Comparison of ENCODE assay signal across 22 cellular contexts in genomic region chr14:74919421-74920165, GRCh38. TPM values are rescaled to one million over a fixed set of nuclear protein-coding genes. Genes with fewer than 3 reads are reported as not detected.
A peak's percentile ranks its signal among the peaks of the same experiment; 100 is the strongest.
DNase-seq lines count a peak whose midpoint lies in the region; ATAC-seq and TF ChIP-seq lines count a peak whose summit lies in the region.
"Had no signal": no experiment of that assay in that cellular context is flagged by ENCODE, and none has a peak within 500 bp of the region (broad histone marks: within the 10 kb centered on the region; RNA-seq: fewer than 3 reads in every experiment).

No MANE protein-coding gene starts in this region.

- peaks cover 6% of the 10 kb centered on the region for H3K27me3 Mint-ChIP-seq in neural crest cell (ENCODE audit: low read depth)
- peaks cover 3% of the 10 kb centered on the region for H3K27me3 Mint-ChIP-seq in activated T-helper 17 cell treated with anti-CD3 and anti-CD28 coated beads, Interleukin-2, amount 50 U/mL, for 72 hours

- no peaks in the 10 kb centered on the region for H3K27me3 ChIP-seq in PC-3 (ENCODE audit: low read length)
- H3K27me3 ChIP-seq: right atrium auricular region, SJSA1 had no signal

- peak; percentile 62 for DNase-seq in Ammon's horn (ENCODE audit: low spot score)
- peak; percentile 20 for DNase-seq in PC-3
- peak; percentile 24 for DNase-seq in fibroblast of peridontal ligament (ENCODE audit: extremely low read depth)
- no peak for DNase-seq in neural crest cell (ENCODE audit: low read depth, low spot score)
- no peak for DNase-seq in activated T-cell treated with anti-CD3 and anti-CD28 coated beads for 4 hours
- DNase-seq in NK-92 (lab: John Stamatoyannopoulos, UW; ENCODE audit: unreplicated experiment): no peak
- no peak for DNase-seq in SKM-1 treated with dmso at 0.1 percent for 144 hours (lab: John Stamatoyannopoulos, UW; ENCODE audit: unreplicated experiment)
- DNase-seq: ACHN; activated CD4-positive, alpha-beta memory T cell treated with anti-CD3 and anti-CD28 coated beads for 36 hours; DMS79; GOT3; lower lobe of right lung; NCI-H1930; NCI-H345; stimulated activated CD4-positive, alpha-beta T cell treated with anti-CD3 and anti-CD28 coated beads, Interleukin-15, amount 100 ng/mL, for 24 hours; substantia nigra; T-helper 2 cell had no signal

- H3K4me1 ChIP-seq in PC-3 (ENCODE audit: insufficient read depth, low read length): peaks cover 15% of the 10 kb centered on the region; the same call in 1 of the 2 replicates

- ATAC-seq in PC-3: peak; percentile 49
- no peak for ATAC-seq in activated T-helper 17 cell treated with anti-CD3 and anti-CD28 coated beads, Interleukin-2, amount 50 U/mL, for 72 hours (replicated peaks)
- ATAC-seq: lower lobe of right lung had no signal

- no peaks in the 10 kb centered on the region for H3K9me3 ChIP-seq in PC-3 (ENCODE audit: low read length)
- H3K9me3 ChIP-seq: lower lobe of right lung, right atrium auricular region, SJSA1 had no signal

- peaks cover 10% of the 10 kb centered on the region for H3K4me1 Mint-ChIP-seq in neural crest cell
- no peaks in the 10 kb centered on the region for H3K4me1 Mint-ChIP-seq in activated T-helper 17 cell treated with anti-CD3 and anti-CD28 coated beads, Interleukin-2, amount 50 U/mL, for 72 hours
- H3K4me1 Mint-ChIP-seq: central memory CD8-positive, alpha-beta T cell had no signal

- H2AFZ ChIP-seq in PC-3 (ENCODE audit: low read length): no peak overlapping the region

- CTCF ChIA-PET in PC-3 (lab: Charles Lee): no interaction called here

- no peak overlapping the region for H3K4me3 Mint-ChIP-seq in neural crest cell
- H3K4me3 Mint-ChIP-seq in activated T-helper 17 cell treated with anti-CD3 and anti-CD28 coated beads, Interleukin-2, amount 50 U/mL, for 72 hours: no peak overlapping the region
- H3K4me3 Mint-ChIP-seq: activated CD4-positive, alpha-beta memory T cell treated with anti-CD3 and anti-CD28 coated beads for 36 hours; central memory CD8-positive, alpha-beta T cell had no signal

- H3K4me2 ChIP-seq in PC-3 (ENCODE audit: low read length): no peak overlapping the region

- POLR2A ChIA-PET in PC-3 (lab: Charles Lee; ENCODE audit: unreplicated experiment): no interaction called here

- peak overlapping the region; percentile 71 for H3K27ac Mint-ChIP-seq in neural crest cell (ENCODE audit: unreplicated experiment)
- H3K27ac Mint-ChIP-seq in activated T-helper 17 cell treated with anti-CD3 and anti-CD28 coated beads, Interleukin-2, amount 50 U/mL, for 72 hours: no peak overlapping the region
- H3K27ac Mint-ChIP-seq: activated CD4-positive, alpha-beta memory T cell treated with anti-CD3 and anti-CD28 coated beads for 36 hours had no signal

- intact Hi-C loops in PC-3 (cut with micrococcal nuclease): no loop called here

- no peaks in the 10 kb centered on the region for H3K36me3 Mint-ChIP-seq in neural crest cell (ENCODE audit: low read depth)
- H3K36me3 Mint-ChIP-seq in activated T-helper 17 cell treated with anti-CD3 and anti-CD28 coated beads, Interleukin-2, amount 50 U/mL, for 72 hours (ENCODE audit: low read depth): no peaks in the 10 kb centered on the region
- H3K36me3 Mint-ChIP-seq: activated CD4-positive, alpha-beta memory T cell treated with anti-CD3 and anti-CD28 coated beads for 36 hours had no signal

- no peaks in the 10 kb centered on the region for H3K9me2 ChIP-seq in PC-3 (replicated peaks; ENCODE audit: low read length)

- H3F3A ChIP-seq in PC-3 (ENCODE audit: low read length, unreplicated experiment): no peaks in the 10 kb centered on the region

- H3K79me2 ChIP-seq in PC-3 (ENCODE audit: low read length): no peaks in the 10 kb centered on the region

- no peak for TF ChIP-seq CTCF in PC-3 (conservative IDR thresholded peaks at IDR 0.05; ENCODE audit: low read depth, low read length)
- TF ChIP-seq CTCF in neural crest cell (conservative IDR thresholded peaks at IDR 0.05): no peak

- no TSS peak for BruUV-seq in PC-3 (replicated peaks; lab: Mats Ljungman, UMichigan)

- H3K4me3 ChIP-seq in PC-3 (ENCODE audit: low read length): no peak overlapping the region
- H3K4me3 ChIP-seq: lower lobe of right lung, right atrium auricular region, SJSA1 had no signal

- H3K9ac ChIP-seq in PC-3 (ENCODE audit: low read length): no peak overlapping the region

- no peaks in the 10 kb centered on the region for H4K20me1 ChIP-seq in PC-3 (ENCODE audit: low read length)

- no peak overlapping the region for H3K27ac ChIP-seq in PC-3 (ENCODE audit: low read length)
- H3K27ac ChIP-seq: lower lobe of right lung, right atrium auricular region, SJSA1, VCaP had no signal

- no peaks in the 10 kb centered on the region for H3K36me3 ChIP-seq in PC-3 (ENCODE audit: low read depth, low read length)
- H3K36me3 ChIP-seq: lower lobe of right lung, right atrium auricular region, SJSA1 had no signal

- H3K9me3 Mint-ChIP-seq in neural crest cell: no peaks in the 10 kb centered on the region
- no peaks in the 10 kb centered on the region for H3K9me3 Mint-ChIP-seq in activated T-helper 17 cell treated with anti-CD3 and anti-CD28 coated beads, Interleukin-2, amount 50 U/mL, for 72 hours
- H3K9me3 Mint-ChIP-seq: activated CD4-positive, alpha-beta memory T cell treated with anti-CD3 and anti-CD28 coated beads for 36 hours; central memory CD8-positive, alpha-beta T cell had no signal

RNA-seq across cellular contexts. Expression of gene RPS6KL1, which starts 3.5 kb away (rescaled TPM):
- total RNA-seq in PC-3 (2014; rRNA removed) (16.0 and 17.9 TPM in 2 replicates), neural crest cell (13.9 and 14.1 TPM in 2 replicates)
- 1 to 10 TPM in 1 of 2 donors, under 1 TPM in 1; 0.79 to 3.2 TPM for total RNA-seq in activated T-helper 17 cell treated with anti-CD3 and anti-CD28 coated beads, Interleukin-2, amount 50 U/mL, for 72 hours
- total RNA-seq: SJSA1 had no signal

RNA-seq across cellular contexts. Expression of gene PGF, which starts 35.8 kb away (rescaled TPM):
- total RNA-seq in PC-3 (2014; rRNA removed) (0.26 and 1.5 TPM in 2 replicates), neural crest cell (2.9 and 3.9 TPM in 2 replicates)
- under 1 TPM; 0.40 to 0.48 TPM for total RNA-seq in activated T-helper 17 cell treated with anti-CD3 and anti-CD28 coated beads, Interleukin-2, amount 50 U/mL, for 72 hours

RNA-seq across cellular contexts. Expression of gene DLST, which starts 37.9 kb away (rescaled TPM):
- total RNA-seq in PC-3 (2014; rRNA removed) (56.9 and 61.1 TPM in 2 replicates), neural crest cell (92.9 and 97.4 TPM in 2 replicates)
- 100 to 1,000 TPM; 102 to 132 TPM for total RNA-seq in activated T-helper 17 cell treated with anti-CD3 and anti-CD28 coated beads, Interleukin-2, amount 50 U/mL, for 72 hours

RNA-seq across cellular contexts. Expression of gene PROX2, which starts 43.6 kb away (rescaled TPM):
- total RNA-seq in PC-3 (2014; rRNA removed) (not detected in 2 replicates), neural crest cell (not detected in 2 replicates)
- under 1 TPM; 0.71 TPM for total RNA-seq in activated T-helper 17 cell treated with anti-CD3 and anti-CD28 coated beads, Interleukin-2, amount 50 U/mL, for 72 hours
- total RNA-seq: right atrium auricular region, SJSA1 had no signal

Comparison
In these comparisons a context has a peak if more than half of its experiments do, and no peak if none do; other contexts are left out.
1. DNase-seq: peak in Ammon's horn (single experiment), PC-3 (single experiment) and fibroblast of peridontal ligament (single experiment); none in neural crest cell (single experiment), activated T-cell treated with anti-CD3 and anti-CD28 coated beads for 4 hours (single experiment), NK-92 (single experiment) and SKM-1 treated with dmso at 0.1 percent for 144 hours (single experiment).